13 cellular contexts compared by ENCODE assay signal in genomic region chr19:17109300-17109699, GRCh38. TPM values are rescaled to one million over a fixed set of nuclear protein-coding genes. Genes with fewer than 3 reads are reported as not detected.
DNase-seq lines count a peak whose midpoint lies in the region; ATAC-seq and TF ChIP-seq lines count a peak whose summit lies in the region.
"Had no signal": no experiment of that assay in that cellular context is flagged by ENCODE, and none has a peak within 500 bp of the region (broad histone marks: within the 10 kb centered on the region; RNA-seq: fewer than 3 reads in every experiment).

No MANE protein-coding gene starts in this region.

- no peaks in the 10 kb centered on the region for H3K27me3 ChIP-seq in Peyer's patch
- no peaks in the 10 kb centered on the region for H3K27me3 ChIP-seq in neural progenitor cell
- H3K27me3 ChIP-seq: SJCRH30 had no signal

- H3K9me3 Mint-ChIP-seq in glutamatergic neuron (ENCODE audit: unreplicated experiment) (peaks cover 10% of the 10 kb centered on the region), neural progenitor cell (no peaks in the 10 kb centered on the region)
- H3K9me3 Mint-ChIP-seq in stimulated activated memory B cell treated with anti-CD40 and anti-IgM and Interleukin-4, amounts not matched to agents 10 μg/mL and 1 μg/mL and 100 μg/mL, for 72 hours = no peaks in the 10 kb centered on the region

- no peaks in the 10 kb centered on the region for H3K9me3 ChIP-seq in Peyer's patch
- no peaks in the 10 kb centered on the region for H3K9me3 ChIP-seq in neural progenitor cell (ENCODE audit: low read depth)
- H3K9me3 ChIP-seq: SJCRH30 had no signal

- H3K27me3 Mint-ChIP-seq in glutamatergic neuron (ENCODE audit: unreplicated experiment) (peaks cover 19% of the 10 kb centered on the region), neural progenitor cell (ENCODE audit: insufficient read depth, low read depth) (peaks cover 4% of the 10 kb centered on the region)
- H3K27me3 Mint-ChIP-seq in stimulated activated memory B cell treated with anti-CD40 and anti-IgM and Interleukin-4, amounts not matched to agents 10 μg/mL and 1 μg/mL and 100 μg/mL, for 72 hours = no peaks in the 10 kb centered on the region

- H3K27ac ChIP-seq in Peyer's patch = peak overlapping the region; percentile 38 to 83 (median 74)
- no peak overlapping the region for H3K27ac ChIP-seq in neural progenitor cell

- no peak overlapping the region for H2AFZ ChIP-seq in neural progenitor cell (replicated peaks)

- no peak overlapping the region for H3K4me2 ChIP-seq in neural progenitor cell

- H3K9ac ChIP-seq in neural progenitor cell = no peak overlapping the region

- TF ChIP-seq CTCF in GM12864 (IDR thresholded peaks at IDR 0.05; ENCODE audit: low read depth, low read length, missing control alignments) (no peak), Peyer's patch (IDR thresholded peaks at IDR 0.05) (no peak), glutamatergic neuron (IDR thresholded peaks at IDR 0.05; ENCODE audit: partially characterized antibody, unreplicated experiment) (no peak), neural progenitor cell (IDR thresholded peaks at IDR 0.05) (no peak)

- H3K36me3 Mint-ChIP-seq in glutamatergic neuron (ENCODE audit: unreplicated experiment) = peaks cover 9% of the 10 kb centered on the region
- peaks cover 70% of the 10 kb centered on the region for H3K36me3 Mint-ChIP-seq in stimulated activated memory B cell treated with anti-CD40 and anti-IgM and Interleukin-4, amounts not matched to agents 10 μg/mL and 1 μg/mL and 100 μg/mL, for 72 hours
- H3K36me3 Mint-ChIP-seq in neural progenitor cell = peaks cover 17% of the 10 kb centered on the region

- peaks cover 19% of the 10 kb centered on the region for H4K20me1 ChIP-seq in neural progenitor cell (ENCODE audit: low read depth)

- peaks cover 1% of the 10 kb centered on the region for H3F3A ChIP-seq in neural progenitor cell (ENCODE audit: low read depth)

- ATAC-seq in stimulated activated memory B cell treated with anti-CD40 and anti-IgM and Interleukin-4, amounts not matched to agents 10 μg/mL and 1 μg/mL and 100 μg/mL, for 72 hours = no peak
- ATAC-seq in activated CD4-positive, CD25-positive, alpha-beta regulatory T cell treated with anti-CD3 and anti-CD28 coated beads, Interleukin-2, amount 50 U/mL, for 24 hours = no peak

- H3K27ac Mint-ChIP-seq in glutamatergic neuron (ENCODE audit: unreplicated experiment) = peak overlapping the region; percentile 68
- peak overlapping the region; percentile 96 for H3K27ac Mint-ChIP-seq in stimulated activated memory B cell treated with anti-CD40 and anti-IgM and Interleukin-4, amounts not matched to agents 10 μg/mL and 1 μg/mL and 100 μg/mL, for 72 hours
- H3K27ac Mint-ChIP-seq in neural progenitor cell = no peak overlapping the region

- DNase-seq in GM12864 (ENCODE audit: low read depth) = no peak
- no peak for DNase-seq in Peyer's patch
- no peak for DNase-seq in glutamatergic neuron
- no peak for DNase-seq in NCI-H345 treated with DMSO at 0.1 percent for 48 hours (lab: John Stamatoyannopoulos, UW; ENCODE audit: unreplicated experiment)
- DNase-seq in H4 (ENCODE audit: low spot score) = no peak
- no peak for DNase-seq in neural progenitor cell (ENCODE audit: low spot score)
- DNase-seq: activated CD4-positive, CD25-positive, alpha-beta regulatory T cell; activated effector memory CD4-positive, alpha-beta T cell treated with anti-CD3 and anti-CD28 coated beads, Interleukin-2, amount 50 U/mL, for 16 hours; kidney glomerular epithelial cell; NCI-H510A; SJCRH30 had no signal

- no peaks in the 10 kb centered on the region for H3K79me2 ChIP-seq in neural progenitor cell (ENCODE audit: low read depth)

- H3K4me3 ChIP-seq in GM12864 (ENCODE audit: low read depth, low read length) (peak overlapping the region; percentile 18), Peyer's patch (peak overlapping the region in 1 of 4 donors; percentile 6), neural progenitor cell (no peak overlapping the region)
- H3K4me3 ChIP-seq: SJCRH30 had no signal

- no peak overlapping the region for H3K4me3 Mint-ChIP-seq in glutamatergic neuron (ENCODE audit: unreplicated experiment)
- peak overlapping the region; percentile 81 for H3K4me3 Mint-ChIP-seq in stimulated activated memory B cell treated with anti-CD40 and anti-IgM and Interleukin-4, amounts not matched to agents 10 μg/mL and 1 μg/mL and 100 μg/mL, for 72 hours
- no peak overlapping the region for H3K4me3 Mint-ChIP-seq in neural progenitor cell

- H3K4me1 Mint-ChIP-seq in glutamatergic neuron (ENCODE audit: low read depth, unreplicated experiment) (peaks cover 16% of the 10 kb centered on the region), neural progenitor cell (peaks cover 10% of the 10 kb centered on the region)
- H3K4me1 Mint-ChIP-seq in stimulated activated memory B cell treated with anti-CD40 and anti-IgM and Interleukin-4, amounts not matched to agents 10 μg/mL and 1 μg/mL and 100 μg/mL, for 72 hours = peaks cover 93% of the 10 kb centered on the region

- TF ChIP-seq POLR2A in Peyer's patch (IDR thresholded peaks at IDR 0.05) = no peak

- H3K4me1 ChIP-seq in Peyer's patch (peaks cover 0 to 25% (median 17%) of the 10 kb centered on the region in 4 donors), neural progenitor cell (peaks cover 5% of the 10 kb centered on the region)

- H3K36me3 ChIP-seq in Peyer's patch (peaks cover 0 to 16% (median 0%) of the 10 kb centered on the region in 3 donors), neural progenitor cell (no peaks in the 10 kb centered on the region)

RNA-seq across cellular contexts. Expression of gene MYO9B, which starts 33.7 kb away (rescaled TPM):
- total RNA-seq in Peyer's patch (100 to 1,000 TPM in 3 of 4 donors, 10 to 100 TPM in 1; 65.3 to 578 (median 143) TPM), glutamatergic neuron (ENCODE audit: unreplicated experiment) (237 TPM), neural progenitor cell (ENCODE audit: low replicate concordance) (38.5 and 42.2 TPM in 2 replicates)
- 15.1 and 21.0 TPM in 2 replicates for total RNA-seq in H4 (2014; rRNA removed; shearing (Covaris generic))

RNA-seq across cellular contexts. Expression of gene HAUS8, which starts 34.0 kb away (rescaled TPM):
- total RNA-seq in Peyer's patch = 10 to 100 TPM in 2 of 4 donors, 1 to 10 TPM in 2; 9.7 to 29.7 (median 10.1) TPM
- 9.1 TPM for total RNA-seq in glutamatergic neuron (ENCODE audit: unreplicated experiment)
- total RNA-seq in H4 (2014; rRNA removed; shearing (Covaris generic)) = 10.6 and 22.8 TPM in 2 replicates
- total RNA-seq in neural progenitor cell (ENCODE audit: low replicate concordance) = 15.6 and 16.3 TPM in 2 replicates
